11 cellular contexts compared by ENCODE assay signal in genomic region chr9:129551393-129551973, GRCh38.
"Had no signal": no experiment of that assay in that cellular context is flagged by ENCODE, and none has a peak within 500 bp of the region (broad histone marks: within the 10 kb centered on the region; RNA-seq: fewer than 3 reads in every experiment).

No MANE protein-coding gene starts in this region.

- H3K27me3 ChIP-seq: ascending aorta, hepatocyte, tibial artery had no signal

- H3K79me2 ChIP-seq: hepatocyte had no signal

- H3K4me3 ChIP-seq: ascending aorta, tibial artery had no signal

- DNase-seq: islet precursor cell, natural killer cell, T-helper 9 cell, tibial artery had no signal

- H3K9me3 ChIP-seq: ascending aorta, tibial artery had no signal

- H3K36me3 Mint-ChIP-seq: natural killer cell; stimulated activated effector memory CD8-positive, alpha-beta T cell treated with anti-CD3 and anti-CD28 coated beads, Interleukin-12 subunit alpha, Interleukin-12 subunit beta, amount 100 ng/mL, for 72 hours had no signal

- H3K36me3 ChIP-seq: ascending aorta, tibial artery had no signal

- ATAC-seq: activated CD4-positive, CD25-positive, alpha-beta regulatory T cell treated with anti-CD3 and anti-CD28 coated beads, Interleukin-2, amount 50 U/mL, for 24 hours; esophagus mucosa; left lobe of liver; natural killer cell; stimulated activated effector memory CD8-positive, alpha-beta T cell treated with anti-CD3 and anti-CD28 coated beads, Interleukin-12 subunit alpha, Interleukin-12 subunit beta, amount 100 ng/mL, for 72 hours had no signal

- H3K27ac Mint-ChIP-seq: activated T-helper 1 cell treated with anti-CD3 and anti-CD28 coated beads, Interleukin-12 subunit alpha, Interleukin-12 subunit beta, Interleukin-2, Interleukin-4 antibody, amounts not matched to agents 30 ng/mL and 10 ng/mL and 1 ng/mL, durations not matched to agents 14 hours and 24 hours and 36 hours; natural killer cell; stimulated activated effector memory CD8-positive, alpha-beta T cell treated with anti-CD3 and anti-CD28 coated beads, Interleukin-12 subunit alpha, Interleukin-12 subunit beta, amount 100 ng/mL, for 72 hours had no signal

- H3K9me3 Mint-ChIP-seq: activated T-helper 1 cell treated with anti-CD3 and anti-CD28 coated beads, Interleukin-12 subunit alpha, Interleukin-12 subunit beta, Interleukin-2, Interleukin-4 antibody, amounts not matched to agents 30 ng/mL and 10 ng/mL and 1 ng/mL, durations not matched to agents 14 hours and 24 hours and 36 hours; natural killer cell; stimulated activated effector memory CD8-positive, alpha-beta T cell treated with anti-CD3 and anti-CD28 coated beads, Interleukin-12 subunit alpha, Interleukin-12 subunit beta, amount 100 ng/mL, for 72 hours had no signal

- H3K4me3 Mint-ChIP-seq: natural killer cell had no signal
